11 cellular contexts compared by ENCODE assay signal in the genomic region with DNA sequence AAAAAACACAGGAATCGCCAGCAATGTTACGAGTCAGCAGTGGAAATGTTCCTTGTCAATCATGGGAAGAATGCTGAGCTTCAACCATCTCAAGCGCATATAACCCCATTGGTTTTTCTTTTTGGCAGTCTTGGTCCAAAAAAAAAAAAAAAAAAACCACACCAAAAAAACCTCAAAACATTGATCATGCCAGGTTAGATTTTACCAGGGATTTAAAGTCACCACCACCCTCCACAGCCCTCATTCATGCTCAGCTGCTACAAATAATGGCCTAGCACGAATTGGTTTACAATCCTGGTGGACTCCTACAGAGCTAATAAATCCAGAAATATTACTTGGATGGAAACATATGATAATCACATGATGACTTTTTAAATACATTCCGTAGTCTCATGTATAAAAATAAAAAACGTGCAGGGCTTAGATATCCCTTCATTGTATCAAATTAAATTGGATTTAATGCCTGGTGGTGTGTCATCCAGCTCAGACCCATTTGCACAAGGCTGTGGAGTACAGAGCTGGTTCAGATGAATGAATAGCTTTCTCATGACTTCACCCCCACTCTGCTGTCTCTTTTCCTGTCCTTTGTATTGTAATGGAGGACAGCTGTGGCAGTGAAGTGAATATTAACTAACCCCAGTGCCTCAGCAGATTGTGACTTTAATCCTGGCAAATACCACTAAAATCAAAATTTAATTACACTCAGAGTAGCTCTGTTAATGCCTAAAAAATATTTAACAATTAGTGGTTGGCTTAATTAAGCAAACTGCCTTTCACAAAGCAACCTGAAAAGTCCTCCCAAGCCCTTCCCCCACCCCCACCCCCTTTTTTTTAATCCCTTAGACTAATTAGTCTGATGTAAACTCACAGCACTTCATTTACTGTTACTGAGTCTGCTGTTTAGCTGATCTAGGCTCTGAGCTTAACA.
DNase-seq lines count a peak whose midpoint lies in the region; ATAC-seq and TF ChIP-seq lines count a peak whose summit lies in the region.
"Had no signal": no experiment of that assay in that cellular context is flagged by ENCODE, and none has a peak within 500 bp of the region (broad histone marks: within the 10 kb centered on the region; RNA-seq: fewer than 3 reads in every experiment).

No MANE protein-coding gene starts in this region.

- H3K9me3 ChIP-seq in PC-3 (ENCODE audit: low read length), result no peaks in the 10 kb centered on the region
- H3K9me3 ChIP-seq: A549 had no signal

- no peaks in the 10 kb centered on the region for H3K4me1 Mint-ChIP-seq in activated T-helper 17 cell treated with anti-CD3 and anti-CD28 coated beads, Interleukin-2, amount 50 U/mL, for 72 hours

- H3K36me3 Mint-ChIP-seq in activated T-helper 17 cell treated with anti-CD3 and anti-CD28 coated beads, Interleukin-2, amount 50 U/mL, for 72 hours (ENCODE audit: low read depth), result no peaks in the 10 kb centered on the region

- H4K20me1 ChIP-seq in PC-3 (ENCODE audit: low read length), result no peaks in the 10 kb centered on the region

- H3K4me1 ChIP-seq in PC-3 (ENCODE audit: insufficient read depth, low read length) (no peaks in the 10 kb centered on the region), foreskin keratinocyte (no peaks in the 10 kb centered on the region)
- H3K4me1 ChIP-seq: A549 had no signal

- H3F3A ChIP-seq in PC-3 (ENCODE audit: low read length, unreplicated experiment), result no peaks in the 10 kb centered on the region

- no TSS peak for BruUV-seq in PC-3 (replicated peaks; lab: Mats Ljungman, UMichigan)

- H3K79me2 ChIP-seq in PC-3 (ENCODE audit: low read length), result no peaks in the 10 kb centered on the region

- no peak overlapping the region for H3K27ac ChIP-seq in PC-3 (ENCODE audit: low read length)
- no peak overlapping the region for H3K27ac ChIP-seq in foreskin keratinocyte
- H3K27ac ChIP-seq: A549 had no signal

- H3K4me3 Mint-ChIP-seq in activated T-helper 17 cell treated with anti-CD3 and anti-CD28 coated beads, Interleukin-2, amount 50 U/mL, for 72 hours, result no peak overlapping the region

- TF ChIP-seq CTCF in PC-3 (conservative IDR thresholded peaks at IDR 0.05; ENCODE audit: low read depth, low read length) (no peak), foreskin keratinocyte (conservative IDR thresholded peaks at IDR 0.05) (no peak)

- no peaks in the 10 kb centered on the region for H3K27me3 ChIP-seq in PC-3 (ENCODE audit: low read length)
- no peaks in the 10 kb centered on the region for H3K27me3 ChIP-seq in foreskin keratinocyte

- H3K27ac Mint-ChIP-seq in activated T-helper 17 cell treated with anti-CD3 and anti-CD28 coated beads, Interleukin-2, amount 50 U/mL, for 72 hours, result no peak overlapping the region

- no peaks in the 10 kb centered on the region for H3K9me2 ChIP-seq in PC-3 (replicated peaks; ENCODE audit: low read length)

- POLR2A ChIA-PET in PC-3 (lab: Charles Lee; ENCODE audit: unreplicated experiment), result no interaction called here

- H3K4me2 ChIP-seq in PC-3 (ENCODE audit: low read length), result no peak overlapping the region
- H3K4me2 ChIP-seq: A549 had no signal

- H3K27me3 Mint-ChIP-seq in activated T-helper 17 cell treated with anti-CD3 and anti-CD28 coated beads, Interleukin-2, amount 50 U/mL, for 72 hours, result no peaks in the 10 kb centered on the region

- DNase-seq in NCI-H2227 (lab: John Stamatoyannopoulos, UW; ENCODE audit: unreplicated experiment), result peak; percentile 11
- DNase-seq in NCI-H2227 treated with DMSO at 0.1 percent for 48 hours (lab: John Stamatoyannopoulos, UW), result no peak
- peak; percentile 2 for DNase-seq in PC-3
- peak; percentile 34 to 70 for DNase-seq in foreskin keratinocyte
- DNase-seq in superior temporal gyrus (ENCODE audit: extremely low spot score), result peak; percentile 84
- DNase-seq in activated naive CD4-positive, alpha-beta T cell (lab: John Stamatoyannopoulos, UW), result no peak
- DNase-seq in Right ventricle myocardium superior, result no peak
- DNase-seq: NCI-H526 had no signal

- H2AFZ ChIP-seq in PC-3 (ENCODE audit: low read length), result no peak overlapping the region

- no peak overlapping the region for H3K9ac ChIP-seq in PC-3 (ENCODE audit: low read length)

- CTCF ChIA-PET in PC-3 (lab: Charles Lee), result no interaction called here

- intact Hi-C loops in PC-3 (cut with micrococcal nuclease) (no loop called here), Right ventricle myocardium superior (cut with DNase I) (no loop called here)

- H3K36me3 ChIP-seq in PC-3 (ENCODE audit: low read depth, low read length), result no peaks in the 10 kb centered on the region

- no peak overlapping the region for H3K4me3 ChIP-seq in PC-3 (ENCODE audit: low read length)
- H3K4me3 ChIP-seq: A549, lung had no signal

- H3K9me3 Mint-ChIP-seq in activated T-helper 17 cell treated with anti-CD3 and anti-CD28 coated beads, Interleukin-2, amount 50 U/mL, for 72 hours, result peaks cover 6% of the 10 kb centered on the region

- ATAC-seq in PC-3, result no peak
- ATAC-seq in foreskin keratinocyte, result peak; percentile 81
- ATAC-seq in activated T-helper 17 cell treated with anti-CD3 and anti-CD28 coated beads, Interleukin-2, amount 50 U/mL, for 72 hours (replicated peaks), result no peak
- no peak for ATAC-seq in Right ventricle myocardium superior (ENCODE audit: poor library complexity)
- ATAC-seq: A549 had no signal

Comparison
In these comparisons a context has a peak if more than half of its experiments do, and no peak if none do; other contexts are left out.
1. DNase-seq: peak in NCI-H2227 (single experiment), PC-3 (single experiment), foreskin keratinocyte (2 of 2) and superior temporal gyrus (single experiment); none in NCI-H2227 treated with DMSO at 0.1 percent for 48 hours (single experiment), activated naive CD4-positive, alpha-beta T cell (0 of 4) and Right ventricle myocardium superior (single experiment).